ENCODE assay signal across 19 cellular contexts in the genomic region with DNA sequence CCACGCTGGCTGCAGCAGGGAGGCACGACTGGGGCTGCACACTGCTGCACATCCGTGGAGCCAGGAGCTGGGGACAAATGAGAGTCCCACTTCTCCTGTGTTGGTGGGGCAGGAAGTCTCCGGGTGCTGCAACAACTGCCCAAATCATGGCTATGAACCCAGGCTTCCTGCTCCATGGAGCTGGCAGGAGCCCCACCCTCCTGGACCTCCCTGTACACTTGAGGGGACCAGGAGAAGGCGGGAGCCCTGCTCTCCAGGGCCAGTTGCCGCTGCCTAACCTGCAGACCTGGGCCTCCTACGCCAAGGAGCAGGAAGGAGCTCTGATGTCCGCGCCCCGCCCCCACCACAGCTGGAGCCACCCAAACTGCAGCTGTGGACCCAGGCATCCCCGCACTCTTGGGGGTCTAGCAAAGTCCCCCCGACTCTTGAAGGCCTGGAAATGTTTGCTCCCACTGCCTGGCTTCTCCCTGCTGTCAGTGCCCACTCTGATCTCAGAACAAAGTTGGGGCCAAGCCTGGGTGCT.
"Had no signal": no experiment of that assay in that cellular context is flagged by ENCODE, and none has a peak within 500 bp of the region (broad histone marks: within the 10 kb centered on the region; RNA-seq: fewer than 3 reads in every experiment).

No MANE protein-coding gene starts in this region.

- H3K9me3 ChIP-seq: MG63, SK-N-SH had no signal

- H3K4me3 ChIP-seq: MG63 had no signal

- H3K36me3 ChIP-seq: MG63 had no signal

- DNase-seq: KBM-7, MG63, NCI-H1092, NCI-H1436, NCI-H187, NCI-H2029, NCI-H2081 treated with DMSO at 0.1 percent for 48 hours, NCI-H2171, NCI-H226, NCI-H446, NCI-H510A, NCI-H524 treated with DMSO at 0.1 percent for 48 hours, NCI-H69, NCI-H774, RPMI8226, SHP77, SK-N-SH, SW 1271 had no signal

- H3K9me2 ChIP-seq: SK-N-SH had no signal

- FAIRE-seq: RCC 7860 had no signal

- H3K4me2 ChIP-seq: SK-N-SH had no signal

- H3K27me3 ChIP-seq: MG63 had no signal

- H3K9ac ChIP-seq: SK-N-SH had no signal
